21 cellular contexts compared by ENCODE assay signal in genomic region chr16:28514246-28514645, GRCh38. TPM values are rescaled to one million over a fixed set of nuclear protein-coding genes. Genes with fewer than 3 reads are reported as not detected.
DNase-seq lines count a peak whose midpoint lies in the region; ATAC-seq, FAIRE-seq and TF ChIP-seq lines count a peak whose summit lies in the region.
"Had no signal": no experiment of that assay in that cellular context is flagged by ENCODE, and none has a peak within 500 bp of the region (broad histone marks: within the 10 kb centered on the region; RNA-seq: fewer than 3 reads in every experiment).

No MANE protein-coding gene starts in this region.

- no peak for TF ChIP-seq POLR2A in HepG2 (IDR thresholded peaks at IDR 0.05; ENCODE audit: insufficient read depth in 1 of 2, low read depth in 2 of 2, low read length in 2 of 2)

- no peaks in the 10 kb centered on the region for H3K9me3 ChIP-seq in T-helper 17 cell (ENCODE audit: control insufficient read depth, low read length, poor library complexity, severe bottlenecking)
- H3K9me3 ChIP-seq in HepG2 (ENCODE audit: low read length) = no peaks in the 10 kb centered on the region
- no peaks in the 10 kb centered on the region for H3K9me3 ChIP-seq in upper lobe of right lung
- H3K9me3 ChIP-seq: HAP-1 had no signal

- intact Hi-C loops in HepG2 (cut with micrococcal nuclease; ENCODE audit: unreplicated experiment) (no loop called here), upper lobe of right lung (cut with DNase I) (no loop called here)

- no peak overlapping the region for H2AFZ ChIP-seq in HepG2 (ENCODE audit: low read length)

- no peaks in the 10 kb centered on the region for H3K27me3 Mint-ChIP-seq in T-helper 17 cell

- H3K4me3 ChIP-seq in HepG2 (replicated peaks in 1 of 3; ENCODE audit: insufficient read depth in 1 of 3, low read depth in 2 of 3, low read length in 3 of 3) = no peak overlapping the region
- no peak overlapping the region for H3K4me3 ChIP-seq in upper lobe of right lung
- H3K4me3 ChIP-seq: GM23338, HAP-1 had no signal

- BruUV-seq in HepG2 (replicated peaks; lab: Mats Ljungman, UMichigan) = no TSS peak

- peaks cover 7% of the 10 kb centered on the region for H3K4me1 Mint-ChIP-seq in T-helper 17 cell
- H3K4me1 Mint-ChIP-seq: GM23338 had no signal

- TF ChIP-seq CTCF in HepG2 (CRISPR knock-in tag; IDR thresholded peaks at IDR 0.05) (no peak), upper lobe of right lung (IDR thresholded peaks at IDR 0.05) (no peak)

- DNase-seq in T-helper 17 cell (no peak), HepG2 (ENCODE audit: low spot score) (no peak), upper lobe of right lung (no peak), UCSD-AML1 (lab: John Stamatoyannopoulos, UW; ENCODE audit: unreplicated experiment) (no peak), NCI-H774 (lab: John Stamatoyannopoulos, UW) (no peak), NCI-H345 (lab: John Stamatoyannopoulos, UW) (no peak)
- DNase-seq: CD8-positive, alpha-beta T cell; COR-L47; DMS153; DMS79 treated with DMSO at 0.1 percent for 48 hours; EL; IMR-90; KBM-7 had no signal

- H3K27me3 ChIP-seq in HepG2 (ENCODE audit: control insufficient read depth in 1 of 2, insufficient read depth in 2 of 2, low read length in 2 of 2) (no peaks in the 10 kb centered on the region), upper lobe of right lung (no peaks in the 10 kb centered on the region)

- no peaks in the 10 kb centered on the region for H4K20me1 ChIP-seq in HepG2 (ENCODE audit: insufficient read depth, low read length)

- 90% methylated on average over 2 of the region's 7 CpGs for WGBS in HepG2 (ENCODE audit: low lambda C conversion rate)

- H3K4me1 ChIP-seq in HepG2 (ENCODE audit: insufficient read depth, low read length) = peaks cover 45% of the 10 kb centered on the region
- H3K4me1 ChIP-seq in upper lobe of right lung = no peaks in the 10 kb centered on the region
- H3K4me1 ChIP-seq: HAP-1 had no signal

- POLR2A ChIA-PET in HepG2 (lab: Yijun Ruan, JAX) = interaction anchor here (0.9 kb wide), 1 partner anchor 12 kb away, joined by 3 read pairs; no protein-coding TSS in a partner anchor

- TF ChIP-seq EP300 in HepG2 (IDR thresholded peaks at IDR 0.05; ENCODE audit: low read depth in 2 of 2, low read length in 2 of 2) (no peak), HepG2 (CRISPR knock-in tag; IDR thresholded peaks at IDR 0.05; ENCODE audit: borderline replicate concordance) (no peak)

- H3K36me3 Mint-ChIP-seq in T-helper 17 cell (ENCODE audit: low read depth) = no peaks in the 10 kb centered on the region
- H3K36me3 Mint-ChIP-seq: CD14-positive monocyte; CD8-positive, alpha-beta T cell had no signal

- no peak overlapping the region for H3K4me3 Mint-ChIP-seq in T-helper 17 cell
- H3K4me3 Mint-ChIP-seq: CD14-positive monocyte; CD8-positive, alpha-beta T cell; GM23338 had no signal

- H3K36me3 ChIP-seq in HepG2 (replicated peaks in 1 of 2; ENCODE audit: control insufficient read depth in 1 of 2, insufficient read depth in 2 of 2, low read length in 2 of 2) = no peaks in the 10 kb centered on the region
- H3K36me3 ChIP-seq in upper lobe of right lung = no peaks in the 10 kb centered on the region
- H3K36me3 ChIP-seq: HAP-1 had no signal

- no peak for ATAC-seq in T-helper 17 cell
- peak; percentile 26 for ATAC-seq in HepG2
- ATAC-seq in upper lobe of right lung = peak; percentile 33
- ATAC-seq: CD8-positive, alpha-beta T cell; GM23338 had no signal

- TF ChIP-seq RAD21 in HepG2 (CRISPR knock-in tag; IDR thresholded peaks at IDR 0.05) = no peak

- no peak overlapping the region for H3K9ac ChIP-seq in HepG2 (ENCODE audit: insufficient read depth, low read depth, low read length)

- 0 out of 2 replicates have a peak overlapping the region, but pooled peaks have one; percentile 49 for H3K4me2 ChIP-seq in HepG2 (ENCODE audit: low read depth, low read length)
- H3K4me2 ChIP-seq: GM23338 had no signal

- in situ Hi-C loops in HepG2 (cut with HindIII; ENCODE audit: extremely low pct_ligation_motif_present, low pct_unique_long_range_greater_than_20kb) = no loop called here

- CTCF ChIA-PET in HepG2 (lab: Yijun Ruan, JAX; ENCODE audit: low intra/inter-chr PET ratio, low total read pairs) = no interaction called here

- H3K27ac Mint-ChIP-seq in T-helper 17 cell = peak overlapping the region; percentile 51
- H3K27ac Mint-ChIP-seq: CD8-positive, alpha-beta T cell; GM23338 had no signal

- no peaks in the 10 kb centered on the region for H3K79me2 ChIP-seq in HepG2 (ENCODE audit: insufficient read depth, low read length)

- no peak overlapping the region for H3K27ac ChIP-seq in HepG2 (ENCODE audit: extremely low read length, insufficient read depth, low read length)
- no peak overlapping the region for H3K27ac ChIP-seq in upper lobe of right lung

- FAIRE-seq in HepG2 (lab: Jason Lieb, UNC) = no peak
- FAIRE-seq: D721Med, G401.6, GM12891 had no signal

RNA-seq across cellular contexts. Expression of gene IL27, which starts 7.6 kb away (rescaled TPM):
- total RNA-seq in T-helper 17 cell (not detected), HepG2 (2016; rRNA removed; fragmentation: Illumina TruSeq; extraction: Trizol) (0.13 TPM in 1 of 2 replicates, not detected in the other), upper lobe of right lung (not detected)
- total RNA-seq in HepG2 (2016; cell fraction: cytosol; rRNA removed; fragmentation: Illumina TruSeq; extraction: Trizol; ENCODE audit: low read depth) = not detected in 2 replicates
- not detected in 2 replicates for total RNA-seq in HepG2 (2016; cell fraction: insoluble cytoplasmic fraction; rRNA removed; fragmentation: Illumina TruSeq; extraction: Trizol)
- 0.17 TPM in 1 of 2 replicates, not detected in the other for total RNA-seq in HepG2 (2016; cell fraction: membrane; rRNA removed; fragmentation: Illumina TruSeq; extraction: Trizol)
- total RNA-seq in HepG2 (2016; cell fraction: nucleus; rRNA removed; fragmentation: Illumina TruSeq; extraction: Trizol) = not detected in 2 replicates
- 0.29 and 0.54 TPM in 2 replicates for polyA plus RNA-seq in HepG2 (2011; rRNA removed)
- polyA plus RNA-seq in HepG2 (2011; cell fraction: cytosol; rRNA removed) = 0.26 and 0.31 TPM in 2 replicates
- 0.50 and 0.71 TPM in 2 replicates for polyA plus RNA-seq in HepG2 (2011; cell fraction: nucleus; rRNA removed)
- polyA plus RNA-seq in HepG2 (2012) = 0.16 and 0.35 TPM in 2 replicates
- polyA plus RNA-seq in HepG2 (2016; cell fraction: cytosol; fragmentation: Illumina TruSeq; extraction: Trizol; ENCODE audit: low read depth) = not detected in 2 replicates
- polyA plus RNA-seq in HepG2 (2016; cell fraction: insoluble cytoplasmic fraction; fragmentation: Illumina TruSeq; extraction: Trizol; ENCODE audit: low read depth) = not detected in 2 replicates
- polyA plus RNA-seq in HepG2 (2016; cell fraction: membrane; fragmentation: Illumina TruSeq; extraction: Trizol; ENCODE audit: low read depth) = not detected in 2 replicates
- polyA plus RNA-seq in HepG2 (2016; cell fraction: nucleus; fragmentation: Illumina TruSeq; extraction: Trizol; ENCODE audit: insufficient read depth, low read depth) = not detected in 2 replicates
- polyA minus RNA-seq in HepG2 (2011; rRNA and poly(A)+ RNA removed; ENCODE audit: low replicate concordance) = 0.76 TPM in 1 of 2 replicates, not detected in the other
- not detected in 2 replicates for polyA minus RNA-seq in HepG2 (2011; cell fraction: cytosol; rRNA and poly(A)+ RNA removed)
- polyA minus RNA-seq in HepG2 (2011; cell fraction: nucleus; rRNA and poly(A)+ RNA removed) = not detected in 2 replicates
- total RNA-seq: A673; CD8-positive, alpha-beta T cell; GM23338; IMR-90 had no signal
- polyA plus RNA-seq: BJ, GM23338, IMR-90 had no signal

RNA-seq across cellular contexts. Expression of gene APOBR, which starts 19.8 kb away (rescaled TPM):
- total RNA-seq in T-helper 17 cell = 10 to 100 TPM; 12.6 to 13.6 TPM
- 0.11 TPM in 1 of 2 replicates, not detected in the other for total RNA-seq in HepG2 (2016; rRNA removed; fragmentation: Illumina TruSeq; extraction: Trizol)
- total RNA-seq in HepG2 (2016; cell fraction: cytosol; rRNA removed; fragmentation: Illumina TruSeq; extraction: Trizol; ENCODE audit: low read depth) = not detected in 2 replicates
- total RNA-seq in HepG2 (2016; cell fraction: insoluble cytoplasmic fraction; rRNA removed; fragmentation: Illumina TruSeq; extraction: Trizol) = 0.15 TPM in 1 of 2 replicates, not detected in the other
- total RNA-seq in HepG2 (2016; cell fraction: membrane; rRNA removed; fragmentation: Illumina TruSeq; extraction: Trizol) = not detected in 2 replicates
- 0.09 TPM in 1 of 2 replicates, not detected in the other for total RNA-seq in HepG2 (2016; cell fraction: nucleus; rRNA removed; fragmentation: Illumina TruSeq; extraction: Trizol)
- 0.03 TPM in 2 replicates for polyA plus RNA-seq in HepG2 (2011; rRNA removed)
- polyA plus RNA-seq in HepG2 (2011; cell fraction: cytosol; rRNA removed) = 0.01 and 0.03 TPM in 2 replicates
- polyA plus RNA-seq in HepG2 (2011; cell fraction: nucleus; rRNA removed) = 0.07 and 0.11 TPM in 2 replicates
- 0.13 and 0.17 TPM in 2 replicates for polyA plus RNA-seq in HepG2 (2012)
- not detected in 2 replicates for polyA plus RNA-seq in HepG2 (2016; cell fraction: cytosol; fragmentation: Illumina TruSeq; extraction: Trizol; ENCODE audit: low read depth)
- polyA plus RNA-seq in HepG2 (2016; cell fraction: insoluble cytoplasmic fraction; fragmentation: Illumina TruSeq; extraction: Trizol; ENCODE audit: low read depth) = 0.08 and 0.14 TPM in 2 replicates
- not detected in 2 replicates for polyA plus RNA-seq in HepG2 (2016; cell fraction: membrane; fragmentation: Illumina TruSeq; extraction: Trizol; ENCODE audit: low read depth)
- polyA plus RNA-seq in HepG2 (2016; cell fraction: nucleus; fragmentation: Illumina TruSeq; extraction: Trizol; ENCODE audit: insufficient read depth, low read depth) = 0.23 and 0.61 TPM in 2 replicates
- polyA minus RNA-seq in HepG2 (2011; rRNA and poly(A)+ RNA removed; ENCODE audit: low replicate concordance) = 0.04 TPM in 1 of 2 replicates, not detected in the other
- polyA minus RNA-seq in HepG2 (2011; cell fraction: cytosol; rRNA and poly(A)+ RNA removed) = not detected in 2 replicates
- polyA minus RNA-seq in HepG2 (2011; cell fraction: nucleus; rRNA and poly(A)+ RNA removed) = not detected in 2 replicates
- 17.7 TPM for total RNA-seq in upper lobe of right lung
- total RNA-seq: A673, IMR-90 had no signal
- polyA plus RNA-seq: BJ, GM23338, IMR-90 had no signal

RNA-seq across cellular contexts. Expression of gene CLN3, which starts 22.4 kb away (rescaled TPM):
- total RNA-seq in T-helper 17 cell (10 to 100 TPM; 44.6 to 57.1 TPM), HepG2 (2016; rRNA removed; fragmentation: Illumina TruSeq; extraction: Trizol) (19.9 and 23.4 TPM in 2 replicates), upper lobe of right lung (73.7 TPM)
- total RNA-seq in HepG2 (2016; cell fraction: cytosol; rRNA removed; fragmentation: Illumina TruSeq; extraction: Trizol; ENCODE audit: low read depth) = 16.4 and 17.6 TPM in 2 replicates
- total RNA-seq in HepG2 (2016; cell fraction: insoluble cytoplasmic fraction; rRNA removed; fragmentation: Illumina TruSeq; extraction: Trizol) = 16.8 and 28.9 TPM in 2 replicates
- 25.5 and 34.7 TPM in 2 replicates for total RNA-seq in HepG2 (2016; cell fraction: membrane; rRNA removed; fragmentation: Illumina TruSeq; extraction: Trizol)
- 24.0 and 25.3 TPM in 2 replicates for total RNA-seq in HepG2 (2016; cell fraction: nucleus; rRNA removed; fragmentation: Illumina TruSeq; extraction: Trizol)
- polyA plus RNA-seq in HepG2 (2011; rRNA removed) = 46.8 and 50.0 TPM in 2 replicates
- 29.8 and 31.5 TPM in 2 replicates for polyA plus RNA-seq in HepG2 (2011; cell fraction: cytosol; rRNA removed)
- 100 and 142 TPM in 2 replicates for polyA plus RNA-seq in HepG2 (2011; cell fraction: nucleus; rRNA removed)
- polyA plus RNA-seq in HepG2 (2012) = 24.9 and 33.5 TPM in 2 replicates
- 28.0 and 32.1 TPM in 2 replicates for polyA plus RNA-seq in HepG2 (2016; cell fraction: cytosol; fragmentation: Illumina TruSeq; extraction: Trizol; ENCODE audit: low read depth)
- 28.8 and 31.3 TPM in 2 replicates for polyA plus RNA-seq in HepG2 (2016; cell fraction: insoluble cytoplasmic fraction; fragmentation: Illumina TruSeq; extraction: Trizol; ENCODE audit: low read depth)
- polyA plus RNA-seq in HepG2 (2016; cell fraction: membrane; fragmentation: Illumina TruSeq; extraction: Trizol; ENCODE audit: low read depth) = 47.1 and 49.1 TPM in 2 replicates
- 79.1 and 84.7 TPM in 2 replicates for polyA plus RNA-seq in HepG2 (2016; cell fraction: nucleus; fragmentation: Illumina TruSeq; extraction: Trizol; ENCODE audit: insufficient read depth, low read depth)
- polyA minus RNA-seq in HepG2 (2011; rRNA and poly(A)+ RNA removed; ENCODE audit: low replicate concordance) = 60.6 and 68.2 TPM in 2 replicates
- 5.8 and 16.4 TPM in 2 replicates for polyA minus RNA-seq in HepG2 (2011; cell fraction: cytosol; rRNA and poly(A)+ RNA removed)
- 14.5 and 15.5 TPM in 2 replicates for polyA minus RNA-seq in HepG2 (2011; cell fraction: nucleus; rRNA and poly(A)+ RNA removed)

RNA-seq across cellular contexts. Expression of gene NUPR1, which starts 24.5 kb away (rescaled TPM):
- total RNA-seq in T-helper 17 cell (under 1 TPM; 0.07 to 0.13 TPM), HepG2 (2016; rRNA removed; fragmentation: Illumina TruSeq; extraction: Trizol) (18.0 and 23.9 TPM in 2 replicates), upper lobe of right lung (291 TPM)
- 7.4 and 7.5 TPM in 2 replicates for total RNA-seq in HepG2 (2016; cell fraction: cytosol; rRNA removed; fragmentation: Illumina TruSeq; extraction: Trizol; ENCODE audit: low read depth)
- total RNA-seq in HepG2 (2016; cell fraction: insoluble cytoplasmic fraction; rRNA removed; fragmentation: Illumina TruSeq; extraction: Trizol) = 18.2 and 22.3 TPM in 2 replicates
- 9.6 and 12.0 TPM in 2 replicates for total RNA-seq in HepG2 (2016; cell fraction: membrane; rRNA removed; fragmentation: Illumina TruSeq; extraction: Trizol)
- 6.4 and 6.7 TPM in 2 replicates for total RNA-seq in HepG2 (2016; cell fraction: nucleus; rRNA removed; fragmentation: Illumina TruSeq; extraction: Trizol)
- polyA plus RNA-seq in HepG2 (2011; rRNA removed) = 20.7 and 25.6 TPM in 2 replicates
- polyA plus RNA-seq in HepG2 (2011; cell fraction: cytosol; rRNA removed) = 6.7 and 11.7 TPM in 2 replicates
- polyA plus RNA-seq in HepG2 (2011; cell fraction: nucleus; rRNA removed) = 8.3 and 9.2 TPM in 2 replicates
- 5.3 and 10.3 TPM in 2 replicates for polyA plus RNA-seq in HepG2 (2012)
- polyA plus RNA-seq in HepG2 (2016; cell fraction: cytosol; fragmentation: Illumina TruSeq; extraction: Trizol; ENCODE audit: low read depth) = 17.0 and 17.7 TPM in 2 replicates
- polyA plus RNA-seq in HepG2 (2016; cell fraction: insoluble cytoplasmic fraction; fragmentation: Illumina TruSeq; extraction: Trizol; ENCODE audit: low read depth) = 33.9 and 41.5 TPM in 2 replicates
- 18.7 and 22.5 TPM in 2 replicates for polyA plus RNA-seq in HepG2 (2016; cell fraction: membrane; fragmentation: Illumina TruSeq; extraction: Trizol; ENCODE audit: low read depth)
- 19.8 and 24.6 TPM in 2 replicates for polyA plus RNA-seq in HepG2 (2016; cell fraction: nucleus; fragmentation: Illumina TruSeq; extraction: Trizol; ENCODE audit: insufficient read depth, low read depth)
- 1.6 and 2.1 TPM in 2 replicates for polyA minus RNA-seq in HepG2 (2011; rRNA and poly(A)+ RNA removed; ENCODE audit: low replicate concordance)
- polyA minus RNA-seq in HepG2 (2011; cell fraction: cytosol; rRNA and poly(A)+ RNA removed) = 3.0 and 3.5 TPM in 2 replicates
- 2.4 and 4.7 TPM in 2 replicates for polyA minus RNA-seq in HepG2 (2011; cell fraction: nucleus; rRNA and poly(A)+ RNA removed)
- total RNA-seq: CD8-positive, alpha-beta T cell had no signal

RNA-seq across cellular contexts. Expression of gene SGF29, which starts 39.5 kb away (rescaled TPM):
- total RNA-seq in T-helper 17 cell = 10 to 100 TPM; 49.7 to 53.7 TPM
- 21.2 and 29.4 TPM in 2 replicates for total RNA-seq in HepG2 (2016; rRNA removed; fragmentation: Illumina TruSeq; extraction: Trizol)
- 26.2 and 36.6 TPM in 2 replicates for total RNA-seq in HepG2 (2016; cell fraction: cytosol; rRNA removed; fragmentation: Illumina TruSeq; extraction: Trizol; ENCODE audit: low read depth)
- 15.6 and 27.3 TPM in 2 replicates for total RNA-seq in HepG2 (2016; cell fraction: insoluble cytoplasmic fraction; rRNA removed; fragmentation: Illumina TruSeq; extraction: Trizol)
- 15.4 and 17.8 TPM in 2 replicates for total RNA-seq in HepG2 (2016; cell fraction: membrane; rRNA removed; fragmentation: Illumina TruSeq; extraction: Trizol)
- 19.6 and 24.7 TPM in 2 replicates for total RNA-seq in HepG2 (2016; cell fraction: nucleus; rRNA removed; fragmentation: Illumina TruSeq; extraction: Trizol)
- 5.0 and 5.4 TPM in 2 replicates for polyA plus RNA-seq in HepG2 (2011; rRNA removed)
- polyA plus RNA-seq in HepG2 (2011; cell fraction: cytosol; rRNA removed) = 2.3 and 3.5 TPM in 2 replicates
- 15.5 and 19.7 TPM in 2 replicates for polyA plus RNA-seq in HepG2 (2011; cell fraction: nucleus; rRNA removed)
- 20.2 and 32.1 TPM in 2 replicates for polyA plus RNA-seq in HepG2 (2012)
- 8.6 and 9.4 TPM in 2 replicates for polyA plus RNA-seq in HepG2 (2016; cell fraction: cytosol; fragmentation: Illumina TruSeq; extraction: Trizol; ENCODE audit: low read depth)
- polyA plus RNA-seq in HepG2 (2016; cell fraction: insoluble cytoplasmic fraction; fragmentation: Illumina TruSeq; extraction: Trizol; ENCODE audit: low read depth) = 14.8 and 18.5 TPM in 2 replicates
- 8.0 and 9.0 TPM in 2 replicates for polyA plus RNA-seq in HepG2 (2016; cell fraction: membrane; fragmentation: Illumina TruSeq; extraction: Trizol; ENCODE audit: low read depth)
- 36.0 and 46.1 TPM in 2 replicates for polyA plus RNA-seq in HepG2 (2016; cell fraction: nucleus; fragmentation: Illumina TruSeq; extraction: Trizol; ENCODE audit: insufficient read depth, low read depth)
- 10.9 and 13.8 TPM in 2 replicates for polyA minus RNA-seq in HepG2 (2011; rRNA and poly(A)+ RNA removed; ENCODE audit: low replicate concordance)
- polyA minus RNA-seq in HepG2 (2011; cell fraction: cytosol; rRNA and poly(A)+ RNA removed) = 5.9 and 8.4 TPM in 2 replicates
- polyA minus RNA-seq in HepG2 (2011; cell fraction: nucleus; rRNA and poly(A)+ RNA removed) = 9.9 and 14.9 TPM in 2 replicates
- 33.5 TPM for total RNA-seq in upper lobe of right lung

Comparison
In these comparisons a context has a peak if more than half of its experiments do, and no peak if none do; other contexts are left out.
1. RNA of gene APOBR, which starts 19.8 kb away (total RNA-seq): 17.7 TPM in upper lobe of right lung (single experiment) and 12.6 to 13.6 TPM in T-helper 17 cell; 0.09 to 0.15 TPM in HepG2; every median in the first group is over 10 times any median in the second.